In genomic region chr6:90375681-90376439, GRCh38 we compare ENCODE assay signal across 10 cellular contexts.
A peak's percentile ranks its signal among the peaks of the same experiment; 100 is the strongest.
DNase-seq lines count a peak whose midpoint lies in the region; ATAC-seq, FAIRE-seq and TF ChIP-seq lines count a peak whose summit lies in the region.
"Had no signal": no experiment of that assay in that cellular context is flagged by ENCODE, and none has a peak within 500 bp of the region (broad histone marks: within the 10 kb centered on the region; RNA-seq: fewer than 3 reads in every experiment).

No MANE protein-coding gene starts in this region.

- H2AFZ ChIP-seq in HepG2 (ENCODE audit: low read length), result no peak overlapping the region

- intact Hi-C loops in HepG2 (cut with micrococcal nuclease; ENCODE audit: unreplicated experiment), result loop anchor here (10.0 kb wide), 1 partner anchor 269 kb away; no protein-coding TSS in a partner anchor
- intact Hi-C loops in colonic mucosa (cut with DNase I), result no loop called here

- H3K79me2 ChIP-seq in HepG2 (ENCODE audit: insufficient read depth, low read length), result no peaks in the 10 kb centered on the region

- H3K9me3 ChIP-seq in HepG2 (ENCODE audit: low read length) (no peaks in the 10 kb centered on the region), colonic mucosa (no peaks in the 10 kb centered on the region)

- POLR2A ChIA-PET in HepG2 (lab: Yijun Ruan, JAX), result no interaction called here

- H3K4me3 ChIP-seq in HepG2 (replicated peaks in 1 of 3; ENCODE audit: insufficient read depth in 1 of 3, low read depth in 2 of 3, low read length in 3 of 3) (no peak overlapping the region), colonic mucosa (no peak overlapping the region)

- H3K27me3 Mint-ChIP-seq in stimulated activated naive CD8-positive, alpha-beta T cell treated with anti-CD3 and anti-CD28 coated beads, Interleukin-15, amount 100 ng/mL, for 72 hours, result no peaks in the 10 kb centered on the region

- no peaks in the 10 kb centered on the region for H3K9me3 Mint-ChIP-seq in stimulated activated naive CD8-positive, alpha-beta T cell treated with anti-CD3 and anti-CD28 coated beads, Interleukin-15, amount 100 ng/mL, for 72 hours

- CTCF ChIA-PET in HepG2 (lab: Yijun Ruan, JAX; ENCODE audit: low intra/inter-chr PET ratio, low total read pairs), result no interaction called here

- H3K27me3 ChIP-seq in HepG2 (ENCODE audit: control insufficient read depth in 1 of 2, insufficient read depth in 2 of 2, low read length in 2 of 2), result peaks cover 0 to 2% of the 10 kb centered on the region in 2 experiments; a peak in 1 of 5 replicates
- H3K27me3 ChIP-seq in colonic mucosa, result no peaks in the 10 kb centered on the region

- DNase-seq in stimulated activated naive CD8-positive, alpha-beta T cell treated with anti-CD3 and anti-CD28 coated beads, Interleukin-15, Interleukin-2, amounts not matched to agents 100 U/mL and 50 U/mL, for 24 hours, result no peak
- DNase-seq in stimulated activated naive CD8-positive, alpha-beta T cell treated with anti-CD3 and anti-CD28 coated beads, Interleukin-15, amount 100 ng/mL, for 72 hours, result no peak
- peak; percentile 85 for DNase-seq in astrocyte of the hippocampus (ENCODE audit: low read depth, low spot score)
- DNase-seq in HepG2 (ENCODE audit: low spot score), result no peak
- no peak for DNase-seq in colonic mucosa
- DNase-seq in DMS53 treated with DMSO at 0.1 percent for 48 hours (lab: John Stamatoyannopoulos, UW; ENCODE audit: unreplicated experiment), result no peak
- no peak for DNase-seq in OCI-M1 (lab: John Stamatoyannopoulos, UW)
- DNase-seq: activated T-cell treated with anti-CD3 and anti-CD28 coated beads for 4 hours, AML-193 had no signal

- no peaks in the 10 kb centered on the region for H4K20me1 ChIP-seq in HepG2 (ENCODE audit: insufficient read depth, low read length)

- no peak for TF ChIP-seq RAD21 in HepG2 (CRISPR knock-in tag; IDR thresholded peaks at IDR 0.05)

- TF ChIP-seq EP300 in HepG2 (IDR thresholded peaks at IDR 0.05; ENCODE audit: low read depth in 2 of 2, low read length in 2 of 2) (no peak), HepG2 (CRISPR knock-in tag; IDR thresholded peaks at IDR 0.05; ENCODE audit: borderline replicate concordance) (no peak)

- BruUV-seq in HepG2 (replicated peaks; lab: Mats Ljungman, UMichigan), result no TSS peak

- no peaks in the 10 kb centered on the region for H3K36me3 ChIP-seq in HepG2 (replicated peaks in 1 of 2; ENCODE audit: control insufficient read depth in 1 of 2, insufficient read depth in 2 of 2, low read length in 2 of 2)
- H3K36me3 ChIP-seq in colonic mucosa, result no peaks in the 10 kb centered on the region

- H3K4me2 ChIP-seq in HepG2 (ENCODE audit: low read depth, low read length), result no peak overlapping the region

- FAIRE-seq in HepG2 (lab: Jason Lieb, UNC), result no peak

- no peak for TF ChIP-seq POLR2A in HepG2 (IDR thresholded peaks at IDR 0.05; ENCODE audit: insufficient read depth in 1 of 2, low read depth in 2 of 2, low read length in 2 of 2)

- no peak overlapping the region for H3K27ac ChIP-seq in HepG2 (ENCODE audit: extremely low read length, insufficient read depth, low read length)
- H3K27ac ChIP-seq in colonic mucosa, result no peak overlapping the region

- H3K4me1 Mint-ChIP-seq in stimulated activated naive CD8-positive, alpha-beta T cell treated with anti-CD3 and anti-CD28 coated beads, Interleukin-15, amount 100 ng/mL, for 72 hours, result peaks cover 7% of the 10 kb centered on the region

- no peak overlapping the region for H3K9ac ChIP-seq in HepG2 (ENCODE audit: insufficient read depth, low read depth, low read length)
- no peak overlapping the region for H3K9ac ChIP-seq in colonic mucosa (ENCODE audit: low read depth in 2 of 2, low read length in 2 of 2)

- H3K4me1 ChIP-seq in HepG2 (ENCODE audit: insufficient read depth, low read length), result no peaks in the 10 kb centered on the region
- H3K4me1 ChIP-seq in colonic mucosa, result no peaks in the 10 kb centered on the region

- no peak for TF ChIP-seq CTCF in HepG2 (CRISPR knock-in tag; IDR thresholded peaks at IDR 0.05)
- no peak for TF ChIP-seq CTCF in colonic mucosa (IDR thresholded peaks at IDR 0.05)

- WGBS in HepG2 (ENCODE audit: low lambda C conversion rate), result 25% methylated on average over 9 of the region's 9 CpGs

- in situ Hi-C loops in HepG2 (cut with HindIII; ENCODE audit: extremely low pct_ligation_motif_present, low pct_unique_long_range_greater_than_20kb), result no loop called here

- no peak overlapping the region for H3K27ac Mint-ChIP-seq in stimulated activated naive CD8-positive, alpha-beta T cell treated with anti-CD3 and anti-CD28 coated beads, Interleukin-15, amount 100 ng/mL, for 72 hours

- ATAC-seq in stimulated activated naive CD8-positive, alpha-beta T cell treated with anti-CD3 and anti-CD28 coated beads, Interleukin-15, Interleukin-2, amounts not matched to agents 100 U/mL and 50 U/mL, for 24 hours, result peak; percentile 69
- no peak for ATAC-seq in stimulated activated naive CD8-positive, alpha-beta T cell treated with anti-CD3 and anti-CD28 coated beads, Interleukin-15, amount 100 ng/mL, for 72 hours
- ATAC-seq in HepG2 (no peak), GM19023 (IDR thresholded peaks at IDR 0.05; ENCODE audit: unreplicated experiment) (no peak)

- no peak overlapping the region for H3K4me3 Mint-ChIP-seq in stimulated activated naive CD8-positive, alpha-beta T cell treated with anti-CD3 and anti-CD28 coated beads, Interleukin-15, amount 100 ng/mL, for 72 hours

TF ChIP-seq in HepG2, 621 proteins besides CTCF, POLR2A, EP300 and RAD21 (continues in another document):
- TF ChIP-seq ZNF101 (CRISPR knock-in tag; IDR thresholded peaks at IDR 0.05; ENCODE audit: borderline replicate concordance, low read depth) (no peak), CREB1 (IDR thresholded peaks at IDR 0.05) (peak; percentile 57; the same call in 1 of the 2 replicates), CREB1 (CRISPR knock-in tag; IDR thresholded peaks at IDR 0.05) (no peak), STAG1 (CRISPR knock-in tag; IDR thresholded peaks at IDR 0.05) (no peak), ZBTB44 (CRISPR knock-in tag; IDR thresholded peaks at IDR 0.05) (no peak), MIXL1 (CRISPR knock-in tag; IDR thresholded peaks at IDR 0.05) (no peak), RELA (CRISPR knock-in tag; IDR thresholded peaks at IDR 0.05) (no peak), ZBTB1 (CRISPR knock-in tag; IDR thresholded peaks at IDR 0.05; ENCODE audit: borderline replicate concordance) (no peak), ZNF720 (CRISPR knock-in tag; IDR thresholded peaks at IDR 0.05) (no peak), ZNF619 (CRISPR knock-in tag; IDR thresholded peaks at IDR 0.05) (no peak), ZNF136 (CRISPR knock-in tag; IDR thresholded peaks at IDR 0.05; ENCODE audit: low read depth) (no peak), MNT (IDR thresholded peaks at IDR 0.05) (0 out of 2 replicates have a peak, but pooled peaks have one; percentile 10)
